Comparison of ENCODE assay signal across 9 cellular contexts in the genomic region with DNA sequence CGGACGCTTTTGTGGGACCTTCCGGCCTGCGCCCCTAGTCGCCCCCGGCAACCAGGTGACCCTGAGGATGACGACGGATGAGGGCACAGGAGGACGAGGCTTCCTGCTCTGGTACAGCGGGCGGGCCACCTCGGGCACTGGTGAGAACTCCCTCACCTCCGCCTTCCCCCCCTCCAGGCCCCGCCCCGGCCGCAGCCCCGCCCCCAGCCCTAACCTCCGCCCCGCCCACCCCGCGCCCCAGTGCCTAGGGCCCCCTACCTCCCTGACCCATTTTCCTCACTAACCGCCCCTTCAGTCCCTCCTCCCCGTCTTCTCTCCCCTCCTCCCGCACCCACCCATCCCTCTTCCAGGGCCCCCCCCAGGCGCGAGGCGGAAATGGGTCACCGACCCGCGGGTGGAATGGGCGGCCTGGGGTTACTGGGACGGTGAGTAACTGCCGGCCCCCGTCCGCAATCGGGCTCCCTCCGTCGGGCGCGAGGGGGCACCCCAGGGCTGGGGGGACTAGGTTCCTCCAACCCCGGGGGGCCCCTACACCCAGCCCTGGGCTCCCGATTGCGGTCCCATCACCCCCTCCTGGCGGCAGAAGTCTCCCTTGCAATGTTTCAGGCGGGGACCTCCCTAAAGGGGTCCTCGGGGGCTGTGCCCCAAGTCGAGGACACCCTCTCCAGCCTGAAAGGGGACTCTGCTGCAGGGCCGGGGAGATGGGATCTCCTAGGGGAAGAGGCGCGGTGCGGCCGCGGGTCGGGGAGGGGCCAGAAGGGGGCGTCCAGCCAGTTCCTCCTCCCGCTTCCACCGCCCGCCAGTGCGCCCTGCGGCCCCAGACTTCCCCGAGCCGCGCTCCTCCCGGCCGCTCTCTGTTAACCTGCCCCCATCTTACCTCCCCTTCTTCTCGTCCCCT. TPM values are rescaled to one million over a fixed set of nuclear protein-coding genes. Genes with fewer than 3 reads are reported as not detected.
DNase-seq lines count a peak whose midpoint lies in the region; ATAC-seq and TF ChIP-seq lines count a peak whose summit lies in the region.
"Had no signal": no experiment of that assay in that cellular context is flagged by ENCODE, and none has a peak within 500 bp of the region (broad histone marks: within the 10 kb centered on the region; RNA-seq: fewer than 3 reads in every experiment).

No MANE protein-coding gene starts in this region.

- TF ChIP-seq CTCF in Calu3 (IDR thresholded peaks at IDR 0.05; ENCODE audit: unreplicated experiment) (peak; percentile 55), WI38 (IDR thresholded peaks at IDR 0.05; ENCODE audit: low read depth, low read length) (peak; percentile 49)

- H3K27ac ChIP-seq in caudate nucleus (ENCODE audit: low read depth, low read length) = peak overlapping the region; percentile 16
- peak overlapping the region; percentile 52 for H3K27ac ChIP-seq in layer of hippocampus (ENCODE audit: low read depth, low read length)

- H3K4me3 ChIP-seq in WI38 (ENCODE audit: low read depth, low read length) = peak overlapping the region; percentile 82

- CTCF ChIA-PET in Calu3 (lab: Charles Lee) = no interaction called here

- BruUV-seq in Calu3 (replicated peaks; lab: Mats Ljungman, UMichigan) = no TSS peak

- H3K27me3 Mint-ChIP-seq in Calu3 (ENCODE audit: unreplicated experiment) = no peaks in the 10 kb centered on the region

- intact Hi-C loops in Calu3 (cut with micrococcal nuclease; ENCODE audit: unreplicated experiment) = no loop called here

- ATAC-seq in GM21723 (IDR thresholded peaks at IDR 0.05; ENCODE audit: unreplicated experiment) = peak; percentile 56

- no peaks in the 10 kb centered on the region for H3K4me1 Mint-ChIP-seq in Calu3 (ENCODE audit: low read depth, unreplicated experiment)

- H3K9me3 Mint-ChIP-seq in Calu3 (ENCODE audit: low read depth, unreplicated experiment) = no peaks in the 10 kb centered on the region

- H3K27me3 ChIP-seq in layer of hippocampus (ENCODE audit: control insufficient read depth, insufficient read depth, low read length) = no peaks in the 10 kb centered on the region

- no peak overlapping the region for H3K27ac Mint-ChIP-seq in Calu3 (ENCODE audit: unreplicated experiment)

- H3K36me3 Mint-ChIP-seq in Calu3 (ENCODE audit: insufficient read depth, unreplicated experiment) = peaks cover 11% of the 10 kb centered on the region

- H3K4me3 Mint-ChIP-seq in Calu3 (ENCODE audit: low read depth, unreplicated experiment) = peak overlapping the region; percentile 74

- DNase-seq in Calu3 = peak; percentile 77
- peak; percentile 41 to 61 for DNase-seq in NCI-H2081 (lab: John Stamatoyannopoulos, UW)
- peak in 25 of 61 donors; percentile 3 to 60 (median 30) for DNase-seq in caudate nucleus (lab: John Stamatoyannopoulos, UW)
- DNase-seq in stimulated activated CD4-positive, alpha-beta T cell treated with anti-CD3 and anti-CD28 coated beads, Interleukin-4, amount 100 ng/mL, for 24 hours = peak; percentile 70
- no peak for DNase-seq in globus pallidus (ENCODE audit: low spot score)

RNA-seq across cellular contexts. Expression of a gene that starts 2.2 kb away (rescaled TPM):
- total RNA-seq in Calu3 (2022) = 4.4 and 6.1 TPM in 2 replicates

RNA-seq across cellular contexts. Expression of a gene that starts 8.0 kb away (rescaled TPM):
- total RNA-seq in Calu3 (2022) = 11.7 and 14.6 TPM in 2 replicates

RNA-seq across cellular contexts. Expression of a gene that starts 18.2 kb away (rescaled TPM):
- total RNA-seq in Calu3 (2022) = 0.29 and 0.66 TPM in 2 replicates
- total RNA-seq: glomerular endothelial cell had no signal

RNA-seq across cellular contexts. Expression of a gene that starts 18.4 kb away (rescaled TPM):
- 29.0 and 34.6 TPM in 2 replicates for total RNA-seq in Calu3 (2022)

RNA-seq across cellular contexts. Expression of a gene that starts 30.6 kb away (rescaled TPM):
- total RNA-seq in Calu3 (2022) = 3.1 and 3.2 TPM in 2 replicates
